In the genomic region with DNA sequence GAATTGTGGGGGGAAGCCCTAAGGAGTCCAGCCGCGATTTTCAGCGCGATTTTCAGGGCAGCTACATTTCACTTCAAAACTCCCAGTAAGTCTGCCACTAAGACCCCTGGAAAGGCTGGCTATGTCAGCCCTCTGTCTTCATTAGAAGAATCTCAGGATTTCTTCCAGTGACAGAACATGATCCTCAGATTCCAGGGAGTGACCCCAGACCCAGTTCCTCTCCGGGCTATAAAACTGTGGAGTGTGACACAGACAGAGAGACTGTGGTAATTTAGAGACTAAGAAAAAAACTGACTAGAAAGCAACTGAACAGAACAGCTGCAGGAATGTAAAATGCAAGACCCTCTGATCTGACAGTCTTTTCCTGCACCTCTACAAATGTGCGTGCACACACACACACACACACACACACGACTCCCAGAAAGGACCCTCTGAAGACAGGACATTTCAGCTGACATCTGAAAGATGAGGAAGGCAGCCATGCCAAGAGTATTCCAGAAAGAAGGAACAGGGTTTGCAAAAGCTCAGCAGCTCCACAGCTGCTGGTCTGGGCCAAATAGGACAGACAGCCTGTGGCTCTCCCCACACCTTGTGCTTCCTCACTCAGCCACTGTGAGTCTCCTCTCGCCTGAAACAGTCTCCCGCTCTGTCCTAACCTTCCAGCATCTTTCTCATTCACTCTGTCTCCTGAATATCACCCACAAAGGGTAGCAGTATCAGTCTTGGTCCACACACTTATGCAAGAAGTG, we compare ENCODE assay signal across 8 cellular contexts.
A peak's percentile ranks its signal among the peaks of the same experiment; 100 is the strongest.
DNase-seq lines count a peak whose midpoint lies in the region; ATAC-seq and TF ChIP-seq lines count a peak whose summit lies in the region.

No MANE protein-coding gene starts in this region.

- H3K9me3 ChIP-seq in osteoblast (ENCODE audit: low read depth, low read length) (no peaks in the 10 kb centered on the region), HAP-1 (no peaks in the 10 kb centered on the region)

- TF ChIP-seq CTCF in fibroblast of pulmonary artery (IDR thresholded peaks at IDR 0.05; ENCODE audit: low read length, missing control alignments) (peak; percentile 43), osteoblast (IDR thresholded peaks at IDR 0.05; ENCODE audit: extremely low read depth, low read depth, low read length) (no peak)

- H3K4me3 ChIP-seq in fibroblast of pulmonary artery (replicated peaks; ENCODE audit: low read depth, low read length) (no peak overlapping the region), osteoblast (ENCODE audit: insufficient read depth, low read length) (no peak overlapping the region), HAP-1 (no peak overlapping the region)

- H3K79me2 ChIP-seq in osteoblast (ENCODE audit: insufficient read depth, low read length) = no peaks in the 10 kb centered on the region

- no peak overlapping the region for H3K4me2 ChIP-seq in osteoblast (ENCODE audit: insufficient read depth, low read length)

- H3K27ac ChIP-seq in osteoblast (ENCODE audit: low read depth, low read length) = no peak overlapping the region

- H4K20me1 ChIP-seq in osteoblast (ENCODE audit: insufficient read depth, low read length) = no peaks in the 10 kb centered on the region

- H3K36me3 ChIP-seq in osteoblast (ENCODE audit: insufficient read depth, low read length) (no peaks in the 10 kb centered on the region), HAP-1 (replicated peaks) (no peaks in the 10 kb centered on the region)

- H2AFZ ChIP-seq in osteoblast (ENCODE audit: low read length) = no peak overlapping the region

- in situ Hi-C loops in HAP-1 (cut with MboI; ENCODE audit: low sequenced_read_pairs) = no loop called here

- H3K4me1 ChIP-seq in osteoblast (ENCODE audit: insufficient read depth, low read length) (no peaks in the 10 kb centered on the region), HAP-1 (no peaks in the 10 kb centered on the region)

- H3K27me3 ChIP-seq in osteoblast (ENCODE audit: insufficient read depth, low read length) (no peaks in the 10 kb centered on the region), HAP-1 (ENCODE audit: low read depth) (no peaks in the 10 kb centered on the region)

- ATAC-seq in GM18870 (IDR thresholded peaks at IDR 0.05; ENCODE audit: unreplicated experiment) = no peak

- DNase-seq in SIG-M5 treated with dmso at 0.1 percent for 504 hours (lab: John Stamatoyannopoulos, UW; ENCODE audit: unreplicated experiment) (peak; percentile 20), SIG-M5 (lab: John Stamatoyannopoulos, UW) (no peak), OCI-M1 (lab: John Stamatoyannopoulos, UW) (peak; percentile 15), fibroblast of pulmonary artery (ENCODE audit: low read depth) (peak; percentile 55), retina (peak; percentile 15), osteoblast (ENCODE audit: insufficient read length, low spot score, missing footprints) (no peak), HAP-1 (ENCODE audit: low spot score in 2 of 2) (no peak)

Comparison
In these comparisons a context has a peak if more than half of its experiments do, and no peak if none do; other contexts are left out.
1. DNase-seq: peak in SIG-M5 treated with dmso at 0.1 percent for 504 hours (single experiment), OCI-M1 (single experiment), fibroblast of pulmonary artery (single experiment) and retina (single experiment); none in SIG-M5 (single experiment), osteoblast (single experiment) and HAP-1 (0 of 2).